ENCODE assay signal across 8 cellular contexts in genomic region chr14:69685217-69685616, GRCh38.
DNase-seq lines count a peak whose midpoint lies in the region; ATAC-seq and TF ChIP-seq lines count a peak whose summit lies in the region.

No MANE protein-coding gene starts in this region.

- no peaks in the 10 kb centered on the region for H3K36me3 ChIP-seq in left ventricle myocardium inferior

- TF ChIP-seq CTCF in left ventricle myocardium inferior (IDR thresholded peaks at IDR 0.05; ENCODE audit: borderline replicate concordance): no peak

- intact Hi-C loops in left ventricle myocardium inferior (cut with micrococcal nuclease) (no loop called here), Right ventricle myocardium inferior (cut with DNase I) (no loop called here)

- ATAC-seq in Right ventricle myocardium inferior (no peak), left lobe of liver (peak; percentile 32), GM19023 (IDR thresholded peaks at IDR 0.05; ENCODE audit: unreplicated experiment) (no peak), GM19455 (IDR thresholded peaks at IDR 0.05; ENCODE audit: unreplicated experiment) (no peak), HG02981 (IDR thresholded peaks at IDR 0.05; ENCODE audit: unreplicated experiment) (no peak)

- no peak overlapping the region for H3K4me3 ChIP-seq in left ventricle myocardium inferior

- H3K9me3 ChIP-seq in left ventricle myocardium inferior (replicated peaks): no peaks in the 10 kb centered on the region

- H3K27me3 ChIP-seq in left ventricle myocardium inferior (ENCODE audit: low read depth): no peaks in the 10 kb centered on the region

- H3K27ac ChIP-seq in left ventricle myocardium inferior (replicated peaks): peak overlapping the region; percentile 27

- no peak for DNase-seq in left ventricle myocardium inferior
- no peak for DNase-seq in Right ventricle myocardium inferior (ENCODE audit: missing footprints)
- DNase-seq in activated CD8-positive, alpha-beta memory T cell treated with anti-CD3 and anti-CD28 coated beads, Interleukin-2, amount 50 U/mL, for 4 hours: peak; percentile 47
- DNase-seq in left lobe of liver (ENCODE audit: low spot score): no peak
- peak; percentile 39 to 69 for DNase-seq in stimulated activated CD8-positive, alpha-beta memory T cell treated with anti-CD3 and anti-CD28 coated beads, Interleukin-7, amount 100 ng/mL, for 48 hours (ENCODE audit: extremely low read depth in 1 of 2, low read depth in 1 of 2)

- peaks cover 99% of the 10 kb centered on the region for H3K4me1 ChIP-seq in left ventricle myocardium inferior

Comparison
In these comparisons a context has a peak if more than half of its experiments do, and no peak if none do; other contexts are left out.
1. DNase-seq: peak in activated CD8-positive, alpha-beta memory T cell treated with anti-CD3 and anti-CD28 coated beads, Interleukin-2, amount 50 U/mL, for 4 hours (single experiment) and stimulated activated CD8-positive, alpha-beta memory T cell treated with anti-CD3 and anti-CD28 coated beads, Interleukin-7, amount 100 ng/mL, for 48 hours (2 of 2); none in left ventricle myocardium inferior (single experiment), Right ventricle myocardium inferior (single experiment) and left lobe of liver (single experiment).